In the genomic region with DNA sequence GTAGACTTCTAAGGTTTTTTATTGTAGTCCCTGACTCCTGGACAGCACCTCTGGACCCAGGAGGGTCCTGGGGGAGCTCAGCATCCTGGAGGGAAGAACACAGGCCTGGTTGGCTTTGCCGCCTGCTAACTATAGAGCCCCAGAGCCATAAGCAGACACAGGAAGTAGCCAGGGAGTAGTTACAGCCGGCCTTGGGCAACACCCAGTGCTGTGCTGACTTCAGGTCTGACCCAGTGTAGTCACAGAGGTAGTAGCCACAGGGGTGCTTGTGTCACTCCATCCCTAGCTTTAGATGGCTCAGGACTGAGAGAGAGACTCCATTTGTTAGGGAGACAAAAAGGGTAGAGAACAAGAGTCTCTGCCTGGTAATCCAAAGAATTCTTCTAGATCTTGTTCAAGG, we compare ENCODE assay signal across 18 cellular contexts. TPM values are rescaled to one million over a fixed set of nuclear protein-coding genes. Genes with fewer than 3 reads are reported as not detected.
DNase-seq lines count a peak whose midpoint lies in the region; ATAC-seq, FAIRE-seq and TF ChIP-seq lines count a peak whose summit lies in the region.
"Had no signal": no experiment of that assay in that cellular context is flagged by ENCODE, and none has a peak within 500 bp of the region (broad histone marks: within the 10 kb centered on the region; RNA-seq: fewer than 3 reads in every experiment).

No MANE protein-coding gene starts in this region.

- DNase-seq in GM18507 (ENCODE audit: extremely low spot score, insufficient read length, low read depth) (no peak), uterus (no peak), right atrium auricular region (ENCODE audit: low spot score) (no peak), hypothalamus (lab: John Stamatoyannopoulos, UW) (no peak)
- DNase-seq in activated CD8-positive, alpha-beta T cell treated with anti-CD3 and anti-CD28 coated beads, Interleukin-2, amount 10 ng/mL, durations not matched to agents 7 days and 5 days, result no peak
- DNase-seq in activated naive CD4-positive, alpha-beta T cell treated with Interleukin-2 at 50 U/mL for 16 hours, result no peak
- DNase-seq: activated CD4-positive, alpha-beta T cell treated with anti-CD3 and anti-CD28 coated beads, Interleukin-2, amount 50 U/mL, for 1 hour; activated naive CD4-positive, alpha-beta T cell; effector memory CD4-positive, alpha-beta T cell; foreskin keratinocyte; immature natural killer cell; NCI-H2227 treated with DMSO at 0.1 percent for 48 hours had no signal

- CTCF ChIA-PET in activated CD8-positive, alpha-beta T cell treated with anti-CD3 and anti-CD28 coated beads, Interleukin-2, amount 10 ng/mL, durations not matched to agents 7 days and 5 days (lab: Charles Lee), result interaction anchor here (0.8 to 2.7 kb wide), 4 partner anchors 14 to 280 kb away, joined by 3 to 15 read pairs (median 5); no protein-coding TSS in a partner anchor

- peak; percentile 79 for FAIRE-seq in GM18507 (lab: Jason Lieb, UNC)

- no peak overlapping the region for H3K4me3 ChIP-seq in uterus
- no peak overlapping the region for H3K4me3 ChIP-seq in right atrium auricular region
- H3K4me3 ChIP-seq: breast epithelium, skin epidermis had no signal

- POLR2A ChIA-PET in activated CD8-positive, alpha-beta T cell treated with anti-CD3 and anti-CD28 coated beads, Interleukin-2, amount 10 ng/mL, durations not matched to agents 7 days and 5 days (lab: Charles Lee), result no interaction called here

- H3K27me3 Mint-ChIP-seq in activated CD8-positive, alpha-beta T cell treated with anti-CD3 and anti-CD28 coated beads, Interleukin-2, amount 10 ng/mL, durations not matched to agents 7 days and 5 days (ENCODE audit: low read depth), result peaks cover 5% of the 10 kb centered on the region

- intact Hi-C loops in uterus (cut with DNase I; ENCODE audit: low total_unique reads), result no loop called here

- no peak overlapping the region for H3K27ac ChIP-seq in uterus
- H3K27ac ChIP-seq in right atrium auricular region, result no peak overlapping the region
- H3K27ac ChIP-seq: breast epithelium, C4-2B, foreskin keratinocyte, skin epidermis had no signal

- peak; percentile 41 for ATAC-seq in GM19351 (IDR thresholded peaks at IDR 0.05; ENCODE audit: unreplicated experiment)
- peak; percentile 34 for ATAC-seq in HG03025 (IDR thresholded peaks at IDR 0.05; ENCODE audit: low FRiP score, unreplicated experiment)
- ATAC-seq in activated CD8-positive, alpha-beta T cell treated with anti-CD3 and anti-CD28 coated beads, Interleukin-2, amount 10 ng/mL, durations not matched to agents 7 days and 5 days, result no peak
- ATAC-seq: foreskin keratinocyte had no signal

- no peak for TF ChIP-seq CTCF in uterus (IDR thresholded peaks at IDR 0.05)
- TF ChIP-seq CTCF in right atrium auricular region (IDR thresholded peaks at IDR 0.05), result no peak

- H3K4me1 ChIP-seq in uterus, result no peaks in the 10 kb centered on the region
- no peaks in the 10 kb centered on the region for H3K4me1 ChIP-seq in right atrium auricular region
- H3K4me1 ChIP-seq: breast epithelium, foreskin keratinocyte had no signal

- H3K27me3 ChIP-seq in uterus, result no peaks in the 10 kb centered on the region
- no peaks in the 10 kb centered on the region for H3K27me3 ChIP-seq in right atrium auricular region
- H3K27me3 ChIP-seq: breast epithelium, foreskin keratinocyte had no signal

- H3K4me1 Mint-ChIP-seq in activated CD8-positive, alpha-beta T cell treated with anti-CD3 and anti-CD28 coated beads, Interleukin-2, amount 10 ng/mL, durations not matched to agents 7 days and 5 days (ENCODE audit: low read depth), result peaks cover 49% of the 10 kb centered on the region

- peak overlapping the region; percentile 62 for H3K27ac Mint-ChIP-seq in activated CD8-positive, alpha-beta T cell treated with anti-CD3 and anti-CD28 coated beads, Interleukin-2, amount 10 ng/mL, durations not matched to agents 7 days and 5 days

- H3K9me3 ChIP-seq in uterus (no peaks in the 10 kb centered on the region), right atrium auricular region (no peaks in the 10 kb centered on the region)

- H3K4me3 Mint-ChIP-seq in activated CD8-positive, alpha-beta T cell treated with anti-CD3 and anti-CD28 coated beads, Interleukin-2, amount 10 ng/mL, durations not matched to agents 7 days and 5 days, result no peak overlapping the region
- H3K4me3 Mint-ChIP-seq: immature natural killer cell had no signal

- H3K36me3 Mint-ChIP-seq in activated CD8-positive, alpha-beta T cell treated with anti-CD3 and anti-CD28 coated beads, Interleukin-2, amount 10 ng/mL, durations not matched to agents 7 days and 5 days (ENCODE audit: low read depth), result peaks cover 13% of the 10 kb centered on the region

- H3K9me3 Mint-ChIP-seq in activated CD8-positive, alpha-beta T cell treated with anti-CD3 and anti-CD28 coated beads, Interleukin-2, amount 10 ng/mL, durations not matched to agents 7 days and 5 days (ENCODE audit: insufficient read depth), result peaks cover 4% of the 10 kb centered on the region

- no peak for TF ChIP-seq POLR2A in uterus (IDR thresholded peaks at IDR 0.05)

- H3K36me3 ChIP-seq in uterus (no peaks in the 10 kb centered on the region), right atrium auricular region (no peaks in the 10 kb centered on the region)
- H3K36me3 ChIP-seq: breast epithelium had no signal

RNA-seq across cellular contexts. Expression of gene MCOLN2, which starts 21.9 kb away (rescaled TPM):
- 10 to 100 TPM; 11.4 to 12.9 TPM for total RNA-seq in activated CD8-positive, alpha-beta T cell treated with anti-CD3 and anti-CD28 coated beads, Interleukin-2, amount 10 ng/mL, durations not matched to agents 7 days and 5 days
- total RNA-seq in uterus, result 10 to 100 TPM in 1 of 4 donors, under 1 TPM in 1, not detected in 2; 0.73 to 10.3 TPM
- under 1 TPM in 1 of 2 donors, not detected in 1; 0.90 TPM for total RNA-seq in right atrium auricular region
- total RNA-seq: osteocyte had no signal
